In genomic region chr2:127275356-127275755, GRCh38 we compare ENCODE assay signal across 17 cellular contexts. TPM values are rescaled to one million over a fixed set of nuclear protein-coding genes. Genes with fewer than 3 reads are reported as not detected.
"Had no signal": no experiment of that assay in that cellular context is flagged by ENCODE, and none has a peak within 500 bp of the region (broad histone marks: within the 10 kb centered on the region; RNA-seq: fewer than 3 reads in every experiment).

No MANE protein-coding gene starts in this region.

- H3K9me3 Mint-ChIP-seq: naive thymus-derived CD8-positive, alpha-beta T cell had no signal

- DNase-seq: activated CD4-positive, alpha-beta T cell treated with anti-CD3 and anti-CD28 coated beads for 48 hours; activated CD8-positive, alpha-beta memory T cell treated with anti-CD3 and anti-CD28 coated beads for 24 hours; activated effector memory CD4-positive, alpha-beta T cell treated with Interleukin-2 at 50 U/mL for 16 hours; colonic mucosa; effector memory CD4-positive, alpha-beta T cell; lower lobe of right lung; midbrain; naive thymus-derived CD8-positive, alpha-beta T cell; sigmoid colon; stimulated activated CD4-positive, alpha-beta T cell treated with anti-CD3 and anti-CD28 coated beads, Interleukin-12 subunit alpha, Interleukin-12 subunit beta, amount 100 ng/mL, for 4 hours; stimulated activated naive CD4-positive, alpha-beta T cell treated with Interleukin-2 at 50 U/mL for 16 hours; testis; WERI-Rb-1 had no signal

- H3K4me3 Mint-ChIP-seq: naive thymus-derived CD8-positive, alpha-beta T cell had no signal

- H3K27me3 ChIP-seq: cardiac muscle cell, colonic mucosa, gastroesophageal sphincter, sigmoid colon, testis had no signal

- H3K4me1 ChIP-seq: colonic mucosa, gastroesophageal sphincter, lower lobe of right lung, sigmoid colon, testis had no signal

- H3K9me3 ChIP-seq: colonic mucosa, gastroesophageal sphincter, lower lobe of right lung, sigmoid colon, testis had no signal

- ATAC-seq: gastroesophageal sphincter; lower lobe of right lung; naive thymus-derived CD8-positive, alpha-beta T cell had no signal

- H3K4me3 ChIP-seq: cardiac muscle cell, colonic mucosa, gastroesophageal sphincter, lower lobe of right lung, sigmoid colon, testis had no signal

- H3K27ac ChIP-seq: cardiac muscle cell, colonic mucosa, epithelial cell of prostate, gastroesophageal sphincter, lower lobe of right lung, sigmoid colon, testis, WERI-Rb-1 had no signal

- H3K27me3 Mint-ChIP-seq: naive thymus-derived CD8-positive, alpha-beta T cell had no signal

RNA-seq across cellular contexts. Expression of gene CYP27C1, which starts 55.3 kb away (rescaled TPM):
- total RNA-seq: lower lobe of right lung; naive thymus-derived CD8-positive, alpha-beta T cell; pulmonary artery endothelial cell had no signal
- polyA plus RNA-seq: naive thymus-derived CD8-positive, alpha-beta T cell had no signal
